ENCODE assay signal across 11 cellular contexts in the genomic region with DNA sequence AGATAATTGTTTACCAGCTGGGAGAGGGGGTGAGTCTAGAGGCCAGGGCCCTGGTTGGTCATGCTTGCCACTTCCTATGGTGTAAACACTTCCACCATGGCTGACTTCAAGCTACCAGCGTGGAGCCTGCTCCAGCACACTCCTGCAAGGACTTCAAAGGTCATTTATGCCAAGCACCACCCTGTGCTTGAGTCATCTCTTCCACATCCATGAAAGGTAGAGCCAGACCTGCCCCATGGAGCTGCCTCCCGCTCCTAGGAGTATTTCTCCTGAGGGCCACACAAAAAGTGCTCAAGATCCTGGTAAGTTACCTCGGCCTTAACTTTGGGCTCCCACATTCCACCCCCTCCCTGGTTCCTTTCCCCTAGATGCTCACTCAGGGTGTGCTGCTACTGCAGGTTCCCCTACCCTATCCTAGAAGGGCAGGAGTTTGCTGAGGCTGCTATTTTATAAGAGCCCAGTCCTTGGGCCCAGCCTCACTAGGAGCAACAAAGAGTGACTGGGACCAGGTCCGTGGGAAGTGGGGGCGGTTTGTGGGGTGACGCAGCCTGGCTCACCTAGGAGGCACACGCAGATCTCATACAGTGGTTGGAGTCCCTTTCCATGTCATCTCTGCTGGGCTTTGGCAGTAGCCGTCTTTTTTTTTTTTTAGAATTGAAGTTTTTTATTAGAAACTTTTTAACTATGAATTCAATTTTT. TPM values are rescaled to one million over a fixed set of nuclear protein-coding genes. Genes with fewer than 3 reads are reported as not detected.
DNase-seq lines count a peak whose midpoint lies in the region; ATAC-seq, FAIRE-seq and TF ChIP-seq lines count a peak whose summit lies in the region.
"Had no signal": no experiment of that assay in that cellular context is flagged by ENCODE, and none has a peak within 500 bp of the region (broad histone marks: within the 10 kb centered on the region; RNA-seq: fewer than 3 reads in every experiment).

No MANE protein-coding gene starts in this region.

- TF ChIP-seq CTCF in PC-3 (conservative IDR thresholded peaks at IDR 0.05; ENCODE audit: low read depth, low read length): no peak
- TF ChIP-seq CTCF in H1 (IDR thresholded peaks at IDR 0.05; ENCODE audit: control extremely low read depth in 1 of 3, insufficient read depth in 1 of 3, low read depth in 1 of 3, low read length in 3 of 3): no peak

- no peak for ATAC-seq in PC-3
- ATAC-seq in GM19455 (IDR thresholded peaks at IDR 0.05; ENCODE audit: unreplicated experiment): no peak
- no peak for ATAC-seq in naive thymus-derived CD8-positive, alpha-beta T cell

- H3K9me3 ChIP-seq in PC-3 (ENCODE audit: low read length) (no peaks in the 10 kb centered on the region), H1 (ENCODE audit: insufficient read depth in 2 of 2, low read depth in 1 of 2, low read length in 1 of 2) (no peaks in the 10 kb centered on the region)
- H3K9me3 ChIP-seq in CD8-positive, alpha-beta memory T cell (ENCODE audit: low read length): no peaks in the 10 kb centered on the region
- H3K9me3 ChIP-seq: pancreas had no signal

- H3K27ac ChIP-seq in PC-3 (ENCODE audit: low read length) (no peak overlapping the region), H1 (ENCODE audit: low read depth, low read length) (no peak overlapping the region)
- H3K27ac ChIP-seq in CD8-positive, alpha-beta memory T cell (ENCODE audit: low read depth, low read length): no peak overlapping the region
- H3K27ac ChIP-seq: pancreas had no signal

- H2AFZ ChIP-seq in PC-3 (ENCODE audit: low read length) (no peak overlapping the region), H1 (ENCODE audit: low read length) (no peak overlapping the region)

- peaks cover 0 to 7% (median 3%) of the 10 kb centered on the region in 4 donors for H3K4me1 Mint-ChIP-seq in naive thymus-derived CD8-positive, alpha-beta T cell
- no peaks in the 10 kb centered on the region for H3K4me1 Mint-ChIP-seq in CD8-positive, alpha-beta memory T cell

- H4K8ac ChIP-seq in H1 (ENCODE audit: extremely low read depth, insufficient read depth, low read length): no peak overlapping the region

- no peak overlapping the region for H3K18ac ChIP-seq in H1 (ENCODE audit: extremely low read depth, low read length)

- POLR2A ChIA-PET in PC-3 (lab: Charles Lee; ENCODE audit: unreplicated experiment): interaction anchor here (0.5 kb wide), 1 partner anchor 125 kb away, joined by 5 read pairs; no protein-coding TSS in a partner anchor
- POLR2A ChIA-PET in H1 (lab: Charles Lee; ENCODE audit: partially characterized antibody): no interaction called here
- POLR2A ChIA-PET in naive thymus-derived CD8-positive, alpha-beta T cell (lab: Charles Lee): no interaction called here
- POLR2A ChIA-PET in CD8-positive, alpha-beta memory T cell (lab: Charles Lee): no interaction called here

- peaks cover 0 to 14% (median 2%) of the 10 kb centered on the region in 5 donors for H3K27me3 Mint-ChIP-seq in naive thymus-derived CD8-positive, alpha-beta T cell
- peaks cover 8 to 14% of the 10 kb centered on the region in 2 donors for H3K27me3 Mint-ChIP-seq in CD8-positive, alpha-beta memory T cell

- DNase-seq in ELR (ENCODE audit: low read depth) (peak; percentile 80), PC-3 (no peak), H1 (ENCODE audit: low read depth in 1 of 2, low spot score in 2 of 2) (no peak), NCI-H510A (lab: John Stamatoyannopoulos, UW) (no peak)
- DNase-seq in stimulated activated CD4-positive, alpha-beta T cell treated with anti-CD3 and anti-CD28 coated beads, Interleukin-15, amount 100 ng/mL, for 24 hours: peak; percentile 70
- no peak for DNase-seq in naive thymus-derived CD8-positive, alpha-beta T cell
- no peak for DNase-seq in CD8-positive, alpha-beta memory T cell
- DNase-seq: NCI-H446 had no signal

- H3K36me3 Mint-ChIP-seq in naive thymus-derived CD8-positive, alpha-beta T cell: no peaks in the 10 kb centered on the region
- H3K36me3 Mint-ChIP-seq in CD8-positive, alpha-beta memory T cell: no peaks in the 10 kb centered on the region

- no peak for FAIRE-seq in H1 (lab: Jason Lieb, UNC)
- FAIRE-seq: endothelial cell of umbilical vein, pancreas had no signal

- H3K14ac ChIP-seq in H1 (ENCODE audit: insufficient read length): no peak overlapping the region

- no peaks in the 10 kb centered on the region for H4K20me1 ChIP-seq in PC-3 (ENCODE audit: low read length)
- H4K20me1 ChIP-seq in H1 (replicated peaks in 1 of 2; ENCODE audit: control insufficient read depth in 1 of 2, insufficient read depth in 2 of 2, low read length in 2 of 2): peaks cover 0 to 11% of the 10 kb centered on the region in 2 experiments

- H3K23me2 ChIP-seq in H1 (ENCODE audit: low read depth, low read length): peaks cover 12% of the 10 kb centered on the region

- no peak for TF ChIP-seq EP300 in H1 (IDR thresholded peaks at IDR 0.05; ENCODE audit: borderline replicate concordance in 1 of 2, low read depth in 2 of 2, low read length in 2 of 2)

- TF ChIP-seq RAD21 in H1 (IDR thresholded peaks at IDR 0.05 in 1 of 2, conservative IDR thresholded peaks at IDR 0.05 in 1 of 2; ENCODE audit: low read depth in 2 of 2, low read length in 2 of 2): no peak

- intact Hi-C loops in PC-3 (cut with micrococcal nuclease): no loop called here

- H3K36me3 ChIP-seq in PC-3 (ENCODE audit: low read depth, low read length) (no peaks in the 10 kb centered on the region), H1 (ENCODE audit: control insufficient read depth in 2 of 4, insufficient read depth in 4 of 4, low read length in 3 of 4) (no peaks in the 10 kb centered on the region)
- H3K36me3 ChIP-seq in CD8-positive, alpha-beta memory T cell (ENCODE audit: insufficient read depth, low read length): no peaks in the 10 kb centered on the region
- H3K36me3 ChIP-seq: pancreas had no signal

- H2BK5ac ChIP-seq in H1 (ENCODE audit: low read depth, low read length): no peak overlapping the region

- no peak overlapping the region for H2AK5ac ChIP-seq in H1 (ENCODE audit: low read depth, low read length)

- no peak overlapping the region for H3K4ac ChIP-seq in H1 (replicated peaks; ENCODE audit: insufficient read length, low read depth, low read length)

- H3K27me3 ChIP-seq in PC-3 (ENCODE audit: low read length): peaks cover 9% of the 10 kb centered on the region
- H3K27me3 ChIP-seq in H1 (replicated peaks in 1 of 4; ENCODE audit: control insufficient read depth in 3 of 4, extremely low read depth in 1 of 4, insufficient read depth in 3 of 4, low read length in 3 of 4): peaks cover 6 to 23% (median 17%) of the 10 kb centered on the region in 4 experiments
- no peaks in the 10 kb centered on the region for H3K27me3 ChIP-seq in CD8-positive, alpha-beta memory T cell (ENCODE audit: insufficient read depth, low read length, poor library complexity, severe bottlenecking)
- H3K27me3 ChIP-seq: pancreas had no signal

- no TSS peak for BruUV-seq in PC-3 (replicated peaks; lab: Mats Ljungman, UMichigan)

- H2BK20ac ChIP-seq in H1 (ENCODE audit: low read length): no peak overlapping the region

- no peaks in the 10 kb centered on the region for H3F3A ChIP-seq in PC-3 (ENCODE audit: low read length, unreplicated experiment)

- H3K9me3 Mint-ChIP-seq in naive thymus-derived CD8-positive, alpha-beta T cell: no peaks in the 10 kb centered on the region
- H3K9me3 Mint-ChIP-seq in CD8-positive, alpha-beta memory T cell: no peaks in the 10 kb centered on the region

- H3K27ac Mint-ChIP-seq in naive thymus-derived CD8-positive, alpha-beta T cell: no peak overlapping the region
- no peak overlapping the region for H3K27ac Mint-ChIP-seq in CD8-positive, alpha-beta memory T cell

- no peak overlapping the region for H3K9ac ChIP-seq in PC-3 (ENCODE audit: low read length)
- no peak overlapping the region for H3K9ac ChIP-seq in H1 (replicated peaks in 1 of 4; ENCODE audit: extremely low read depth in 1 of 4, low read depth in 3 of 4, low read length in 3 of 4)

- H2BK15ac ChIP-seq in H1 (ENCODE audit: low read length): no peak overlapping the region

- H3K9me2 ChIP-seq in PC-3 (replicated peaks; ENCODE audit: low read length): no peaks in the 10 kb centered on the region

- H2BK120ac ChIP-seq in H1 (replicated peaks; ENCODE audit: low read depth, low read length): no peak overlapping the region

- H3K4me3 ChIP-seq in PC-3 (ENCODE audit: low read length) (no peak overlapping the region), H1 (ENCODE audit: extremely low read depth in 1 of 4, insufficient read depth in 2 of 4, low read depth in 3 of 4, low read length in 4 of 4) (no peak overlapping the region)
- H3K4me3 ChIP-seq in CD8-positive, alpha-beta memory T cell (ENCODE audit: low read length): no peak overlapping the region
- H3K4me3 ChIP-seq: pancreas had no signal

- H2BK12ac ChIP-seq in H1 (ENCODE audit: low read depth, low read length): no peak overlapping the region

- H3K4me3 Mint-ChIP-seq in naive thymus-derived CD8-positive, alpha-beta T cell: no peak overlapping the region
- no peak overlapping the region for H3K4me3 Mint-ChIP-seq in CD8-positive, alpha-beta memory T cell

- CTCF ChIA-PET in PC-3 (lab: Charles Lee): interaction anchor here (1.3 kb wide), 1 partner anchor 23 kb away, joined by 9 read pairs; no protein-coding TSS in a partner anchor
- CTCF ChIA-PET in H1 (lab: Charles Lee; ENCODE audit: partially characterized antibody): interaction anchor here (0.6 to 5.7 kb wide), 9 partner anchors 11 to 774 kb away, joined by 3 to 37 read pairs (median 4); no protein-coding TSS in a partner anchor
- CTCF ChIA-PET in CD8-positive, alpha-beta memory T cell (lab: Charles Lee): interaction anchor here (1.4 to 2.3 kb wide), 3 partner anchors 19 to 23 kb away, joined by 3 to 5 read pairs (median 3); no protein-coding TSS in a partner anchor

- H3K23ac ChIP-seq in H1 (ENCODE audit: insufficient read length): no peak overlapping the region

- no peak overlapping the region for H3K56ac ChIP-seq in H1 (replicated peaks; ENCODE audit: insufficient read length, low read depth, low read length)

- H3K79me1 ChIP-seq in H1 (ENCODE audit: low read depth, low read length): no peaks in the 10 kb centered on the region

- H4K91ac ChIP-seq in H1 (replicated peaks; ENCODE audit: insufficient read length, low read length): no peak overlapping the region

- H3K79me2 ChIP-seq in PC-3 (ENCODE audit: low read length): no peaks in the 10 kb centered on the region
- H3K79me2 ChIP-seq in H1 (ENCODE audit: control insufficient read depth in 1 of 2, insufficient read depth in 2 of 2, low read length in 2 of 2): no peaks in the 10 kb centered on the region; a peak in 1 of 4 replicates

- H3K4me1 ChIP-seq in PC-3 (ENCODE audit: insufficient read depth, low read length) (peaks cover 19% of the 10 kb centered on the region), H1 (replicated peaks in 1 of 4; ENCODE audit: control insufficient read depth in 3 of 4, insufficient read depth in 4 of 4, low read length in 3 of 4) (peaks cover 0 to 4% (median 2%) of the 10 kb centered on the region in 4 experiments; a peak in 3 of 7 replicates)
- H3K4me1 ChIP-seq in CD8-positive, alpha-beta memory T cell (ENCODE audit: insufficient read depth, low read length): no peaks in the 10 kb centered on the region
- H3K4me1 ChIP-seq: pancreas had no signal

- TF ChIP-seq POLR2A in H1 (IDR thresholded peaks at IDR 0.05; ENCODE audit: control extremely low read depth in 1 of 2, low read depth in 2 of 2, low read length in 2 of 2): no peak

- H4K5ac ChIP-seq in H1 (ENCODE audit: insufficient read length, low read depth, low read length): no peak overlapping the region

- 80% methylated on average over 7 of the region's 8 CpGs; no CpG with 5 or more reads in 1 of the 2 experiments for WGBS in H1 (ENCODE audit: extremely low coverage in 1 of 2, insufficient coverage in 1 of 2, insufficient read length in 1 of 2, insufficient replicate concordance in 2 of 2, low coverage in 1 of 2, low lambda C conversion rate in 2 of 2, missing lambda C conversion rate in 1 of 2), 2 experiments

- H3K4me2 ChIP-seq in PC-3 (ENCODE audit: low read length) (peak overlapping the region; percentile 31; the same call in 1 of the 2 replicates), H1 (ENCODE audit: insufficient read depth in 1 of 2, low read depth in 2 of 2, low read length in 2 of 2) (no peak overlapping the region)

RNA-seq across cellular contexts. Expression of gene RAB7B, which starts 2.4 kb away (rescaled TPM):
- not detected in 2 replicates for total RNA-seq in PC-3 (2014; rRNA removed)
- not detected in 2 replicates for total RNA-seq in H1 (2021; fragmentation: NEBNext Ultra II Directional; extraction: Animal tissue kit (Norgen Biotek cat#: 25700))
- 0.05 and 0.06 TPM in 2 replicates for polyA plus RNA-seq in H1 (2011; rRNA removed)
- 0.04 TPM for polyA plus RNA-seq in H1 (2011; cell fraction: cytosol; rRNA removed)
- polyA plus RNA-seq in H1 (2011; cell fraction: nucleus; rRNA removed): 0.06 TPM
- polyA plus RNA-seq in H1 (2012, experiment 1 of 2): not detected in 4 replicates
- polyA plus RNA-seq in H1 (2012, experiment 2 of 2): 0.07 TPM
- not detected for polyA plus RNA-seq in H1 (2013, experiment 1 of 2)
- not detected for polyA plus RNA-seq in H1 (2013, experiment 2 of 2)
- 0.17 TPM in 1 of 2 replicates, not detected in the other for polyA minus RNA-seq in H1 (2011; rRNA and poly(A)+ RNA removed)
- polyA minus RNA-seq in H1 (2011; cell fraction: cytosol; rRNA and poly(A)+ RNA removed): not detected
- polyA minus RNA-seq in H1 (2011; cell fraction: nucleus; rRNA and poly(A)+ RNA removed): not detected
- not detected for total RNA-seq in naive thymus-derived CD8-positive, alpha-beta T cell
- polyA plus RNA-seq in naive thymus-derived CD8-positive, alpha-beta T cell: not detected
- under 1 TPM; 0.29 to 0.48 TPM for total RNA-seq in CD8-positive, alpha-beta memory T cell
- not detected for polyA plus RNA-seq in CD8-positive, alpha-beta memory T cell
- total RNA-seq: endothelial cell of umbilical vein had no signal

RNA-seq across cellular contexts. Expression of gene CTSE, which starts 22.9 kb away (rescaled TPM):
- total RNA-seq in PC-3 (2014; rRNA removed): 0.51 TPM in 1 of 2 replicates, not detected in the other
- total RNA-seq in H1 (2021; fragmentation: NEBNext Ultra II Directional; extraction: Animal tissue kit (Norgen Biotek cat#: 25700)): not detected in 2 replicates
- polyA plus RNA-seq in H1 (2011; rRNA removed): 0.03 TPM in 1 of 2 replicates, not detected in the other
- polyA plus RNA-seq in H1 (2011; cell fraction: cytosol; rRNA removed): not detected
- not detected for polyA plus RNA-seq in H1 (2011; cell fraction: nucleus; rRNA removed)
- not detected in 4 replicates for polyA plus RNA-seq in H1 (2012, experiment 1 of 2)
- polyA plus RNA-seq in H1 (2012, experiment 2 of 2): not detected
- polyA plus RNA-seq in H1 (2013, experiment 1 of 2): not detected
- not detected for polyA plus RNA-seq in H1 (2013, experiment 2 of 2)
- not detected in 2 replicates for polyA minus RNA-seq in H1 (2011; rRNA and poly(A)+ RNA removed)
- not detected for polyA minus RNA-seq in H1 (2011; cell fraction: cytosol; rRNA and poly(A)+ RNA removed)
- not detected for polyA minus RNA-seq in H1 (2011; cell fraction: nucleus; rRNA and poly(A)+ RNA removed)
- not detected for total RNA-seq in naive thymus-derived CD8-positive, alpha-beta T cell
- polyA plus RNA-seq in naive thymus-derived CD8-positive, alpha-beta T cell: not detected
- total RNA-seq in CD8-positive, alpha-beta memory T cell: not detected
- not detected for polyA plus RNA-seq in CD8-positive, alpha-beta memory T cell
- total RNA-seq: endothelial cell of umbilical vein had no signal

RNA-seq across cellular contexts. Expression of gene RHEX, which starts 52.2 kb away (rescaled TPM):
- not detected in 2 replicates for total RNA-seq in PC-3 (2014; rRNA removed)
- not detected in 2 replicates for total RNA-seq in H1 (2021; fragmentation: NEBNext Ultra II Directional; extraction: Animal tissue kit (Norgen Biotek cat#: 25700))
- not detected in 2 replicates for polyA plus RNA-seq in H1 (2011; rRNA removed)
- polyA plus RNA-seq in H1 (2011; cell fraction: cytosol; rRNA removed): not detected
- not detected for polyA plus RNA-seq in H1 (2011; cell fraction: nucleus; rRNA removed)
- not detected in 4 replicates for polyA plus RNA-seq in H1 (2012, experiment 1 of 2)
- polyA plus RNA-seq in H1 (2012, experiment 2 of 2): not detected
- not detected for polyA plus RNA-seq in H1 (2013, experiment 1 of 2)
- polyA plus RNA-seq in H1 (2013, experiment 2 of 2): not detected
- polyA minus RNA-seq in H1 (2011; rRNA and poly(A)+ RNA removed): not detected in 2 replicates
- polyA minus RNA-seq in H1 (2011; cell fraction: cytosol; rRNA and poly(A)+ RNA removed): not detected
- not detected for polyA minus RNA-seq in H1 (2011; cell fraction: nucleus; rRNA and poly(A)+ RNA removed)
- total RNA-seq in naive thymus-derived CD8-positive, alpha-beta T cell: under 1 TPM in 1 of 2 experiments, not detected in 1; 0.52 TPM
- polyA plus RNA-seq in naive thymus-derived CD8-positive, alpha-beta T cell: not detected
- not detected for total RNA-seq in CD8-positive, alpha-beta memory T cell
- not detected for polyA plus RNA-seq in CD8-positive, alpha-beta memory T cell
- total RNA-seq: endothelial cell of umbilical vein had no signal
- polyA plus RNA-seq: endothelial cell of umbilical vein had no signal

RNA-seq across cellular contexts. Expression of gene SLC26A9, which starts 57.5 kb away (rescaled TPM):
- total RNA-seq in PC-3 (2014; rRNA removed): not detected in 2 replicates
- not detected in 2 replicates for total RNA-seq in H1 (2021; fragmentation: NEBNext Ultra II Directional; extraction: Animal tissue kit (Norgen Biotek cat#: 25700))
- polyA plus RNA-seq in H1 (2011; rRNA removed): 0.03 TPM in 1 of 2 replicates, not detected in the other
- 0.04 TPM for polyA plus RNA-seq in H1 (2011; cell fraction: cytosol; rRNA removed)
- polyA plus RNA-seq in H1 (2011; cell fraction: nucleus; rRNA removed): 0.07 TPM
- 0.09 TPM in 1 of 4 replicates, not detected in the others for polyA plus RNA-seq in H1 (2012, experiment 1 of 2)
- not detected for polyA plus RNA-seq in H1 (2012, experiment 2 of 2)
- polyA plus RNA-seq in H1 (2013, experiment 1 of 2): 0.08 TPM
- 0.02 TPM for polyA plus RNA-seq in H1 (2013, experiment 2 of 2)
- 0.02 TPM in 1 of 2 replicates, not detected in the other for polyA minus RNA-seq in H1 (2011; rRNA and poly(A)+ RNA removed)
- not detected for polyA minus RNA-seq in H1 (2011; cell fraction: cytosol; rRNA and poly(A)+ RNA removed)
- not detected for polyA minus RNA-seq in H1 (2011; cell fraction: nucleus; rRNA and poly(A)+ RNA removed)
- not detected for total RNA-seq in naive thymus-derived CD8-positive, alpha-beta T cell
- not detected for polyA plus RNA-seq in naive thymus-derived CD8-positive, alpha-beta T cell
- not detected for total RNA-seq in CD8-positive, alpha-beta memory T cell
- not detected for polyA plus RNA-seq in CD8-positive, alpha-beta memory T cell

Comparison
In these comparisons a context has a peak if more than half of its experiments do, and no peak if none do; other contexts are left out.
1. DNase-seq: peak in ELR (single experiment) and stimulated activated CD4-positive, alpha-beta T cell treated with anti-CD3 and anti-CD28 coated beads, Interleukin-15, amount 100 ng/mL, for 24 hours (single experiment); none in PC-3 (single experiment), H1 (0 of 2), naive thymus-derived CD8-positive, alpha-beta T cell (0 of 10), NCI-H510A (single experiment) and CD8-positive, alpha-beta memory T cell (0 of 5).